13 cellular contexts compared by ENCODE assay signal in genomic region chr16:31136822-31137499, GRCh38. TPM values are rescaled to one million over a fixed set of nuclear protein-coding genes. Genes with fewer than 3 reads are reported as not detected.
"Had no signal": no experiment of that assay in that cellular context is flagged by ENCODE, and none has a peak within 500 bp of the region (broad histone marks: within the 10 kb centered on the region; RNA-seq: fewer than 3 reads in every experiment).

No MANE protein-coding gene starts in this region.

RNA-seq across cellular contexts. Expression of gene PRSS8, which starts 1.4 kb away (rescaled TPM):
- total RNA-seq: activated B cell treated with CpG ODN at 0.5 μM for 24 hours; activated CD4-positive, alpha-beta memory T cell treated with anti-CD3 and anti-CD28 coated beads for 36 hours; activated CD4-positive, alpha-beta T cell treated with anti-CD3 and anti-CD28 coated beads, Interleukin-2, amount 10 ng/mL, durations not matched to agents 24 days and 14 days; activated CD8-positive, alpha-beta memory T cell treated with anti-CD3 and anti-CD28 coated beads for 36 hours; activated CD8-positive, alpha-beta T cell treated with anti-CD3 and anti-CD28 coated beads for 36 hours; activated naive CD4-positive, alpha-beta T cell treated with anti-CD3 and anti-CD28 coated beads for 36 hours; activated naive CD4-positive, alpha-beta T cell treated with anti-CD3 and anti-CD28 coated beads, Interleukin-2, amount 50 U/mL, for 72 hours; activated naive CD8-positive, alpha-beta T cell treated with anti-CD3 and anti-CD28 coated beads for 36 hours; activated T-cell treated with anti-CD3 and anti-CD28 coated beads, Interleukin-2, amount 50 U/mL, for 72 hours; activated T-helper 1 cell treated with anti-CD3 and anti-CD28 coated beads, Interleukin-12 subunit alpha, Interleukin-12 subunit beta, Interleukin-2, Interleukin-4 antibody, amounts not matched to agents 30 ng/mL and 10 ng/mL and 1 ng/mL, durations not matched to agents 14 hours and 24 hours and 36 hours; activated T-helper 17 cell treated with anti-CD3 and anti-CD28 coated beads, Interleukin-2, amount 50 U/mL, for 72 hours; aorta; cardiac septum had no signal
